24 cellular contexts compared by ENCODE assay signal in genomic region chr3:19427417-19428149, GRCh38.
"Had no signal": no experiment of that assay in that cellular context is flagged by ENCODE, and none has a peak within 500 bp of the region (broad histone marks: within the 10 kb centered on the region; RNA-seq: fewer than 3 reads in every experiment).

No MANE protein-coding gene starts in this region.

- H3K4me1 ChIP-seq: ascending aorta, uterus had no signal

- H3K27ac ChIP-seq: ascending aorta, coronary artery, dorsolateral prefrontal cortex, gastroesophageal sphincter, hepatocyte, left ventricle myocardium inferior, uterus had no signal

- H3K9me3 Mint-ChIP-seq: activated naive CD4-positive, alpha-beta T cell treated with anti-CD3 and anti-CD28 coated beads, Interleukin-2, amount 50 U/mL, for 24 hours; activated T-helper 17 cell treated with anti-CD3 and anti-CD28 coated beads, Interleukin-2, amount 50 U/mL, for 72 hours; stimulated activated naive CD8-positive, alpha-beta T cell treated with anti-CD3 and anti-CD28 coated beads, Interleukin-15, Interleukin-2, amounts not matched to agents 100 ng/mL and 50 ng/mL, for 24 hours; type B pancreatic cell had no signal

- H3K27ac Mint-ChIP-seq: activated naive CD4-positive, alpha-beta T cell treated with anti-CD3 and anti-CD28 coated beads, Interleukin-2, amount 50 U/mL, for 24 hours; activated T-helper 17 cell treated with anti-CD3 and anti-CD28 coated beads, Interleukin-2, amount 50 U/mL, for 72 hours; brain; natural killer cell; stimulated activated naive CD8-positive, alpha-beta T cell treated with anti-CD3 and anti-CD28 coated beads, Interleukin-15, Interleukin-2, amounts not matched to agents 100 ng/mL and 50 ng/mL, for 24 hours; type B pancreatic cell had no signal

- ATAC-seq: activated T-cell treated with anti-CD3 and anti-CD28 coated beads, Interleukin-2, amount 50 U/mL, for 4 hours; activated T-helper 17 cell treated with anti-CD3 and anti-CD28 coated beads, Interleukin-2, amount 50 U/mL, for 72 hours; gastroesophageal sphincter; natural killer cell; right cardiac atrium had no signal

- H3K27me3 Mint-ChIP-seq: activated naive CD4-positive, alpha-beta T cell treated with anti-CD3 and anti-CD28 coated beads, Interleukin-2, amount 50 U/mL, for 24 hours; activated T-helper 17 cell treated with anti-CD3 and anti-CD28 coated beads, Interleukin-2, amount 50 U/mL, for 72 hours; brain; stimulated activated naive CD8-positive, alpha-beta T cell treated with anti-CD3 and anti-CD28 coated beads, Interleukin-15, Interleukin-2, amounts not matched to agents 100 ng/mL and 50 ng/mL, for 24 hours; type B pancreatic cell had no signal

- DNase-seq: activated CD4-positive, alpha-beta T cell treated with anti-CD3 and anti-CD28 coated beads, Interleukin-2, amount 50 U/mL, for 1 hour; activated CD4-positive, CD25-positive, alpha-beta regulatory T cell treated with anti-CD3 and anti-CD28 coated beads, Interleukin-2, amount 50 U/mL, for 72 hours; activated T-cell treated with anti-CD3 and anti-CD28 coated beads, Interleukin-2, amount 50 U/mL, for 4 hours; dorsolateral prefrontal cortex; effector memory CD4-positive, alpha-beta T cell; islet precursor cell; left ventricle myocardium inferior; mesendoderm; natural killer cell; right cardiac atrium; stimulated activated CD4-positive, alpha-beta T cell treated with anti-CD3 and anti-CD28 coated beads, Interleukin-2, amount 100 ng/mL, for 48 hours; substantia nigra; T-helper 2 cell; uterus had no signal

- H3K9me3 ChIP-seq: gastroesophageal sphincter, left ventricle myocardium inferior, uterus had no signal

- H3K4me3 ChIP-seq: ascending aorta, coronary artery, dorsolateral prefrontal cortex, gastroesophageal sphincter, hepatocyte, left ventricle myocardium inferior, lung, uterus had no signal

- H3K36me3 ChIP-seq: ascending aorta, gastroesophageal sphincter, left ventricle myocardium inferior, uterus had no signal

- H3K4me2 ChIP-seq: hepatocyte had no signal

- H3K36me3 Mint-ChIP-seq: activated naive CD4-positive, alpha-beta T cell treated with anti-CD3 and anti-CD28 coated beads, Interleukin-2, amount 50 U/mL, for 24 hours; natural killer cell; type B pancreatic cell had no signal

- H3K4me3 Mint-ChIP-seq: activated naive CD4-positive, alpha-beta T cell treated with anti-CD3 and anti-CD28 coated beads, Interleukin-2, amount 50 U/mL, for 24 hours; activated T-cell treated with anti-CD3 and anti-CD28 coated beads, Interleukin-2, amount 50 U/mL, for 4 hours; activated T-helper 17 cell treated with anti-CD3 and anti-CD28 coated beads, Interleukin-2, amount 50 U/mL, for 72 hours; brain; natural killer cell; stimulated activated naive CD8-positive, alpha-beta T cell treated with anti-CD3 and anti-CD28 coated beads, Interleukin-15, Interleukin-2, amounts not matched to agents 100 ng/mL and 50 ng/mL, for 24 hours; type B pancreatic cell had no signal

- H2AFZ ChIP-seq: hepatocyte had no signal

- H3K79me2 ChIP-seq: hepatocyte had no signal

- H3K27me3 ChIP-seq: ascending aorta, dorsolateral prefrontal cortex, gastroesophageal sphincter, hepatocyte, uterus had no signal

- H3K4me1 Mint-ChIP-seq: activated naive CD4-positive, alpha-beta T cell treated with anti-CD3 and anti-CD28 coated beads, Interleukin-2, amount 50 U/mL, for 24 hours; activated T-helper 17 cell treated with anti-CD3 and anti-CD28 coated beads, Interleukin-2, amount 50 U/mL, for 72 hours had no signal
